ENCODE assay signal across 9 cellular contexts in the genomic region with DNA sequence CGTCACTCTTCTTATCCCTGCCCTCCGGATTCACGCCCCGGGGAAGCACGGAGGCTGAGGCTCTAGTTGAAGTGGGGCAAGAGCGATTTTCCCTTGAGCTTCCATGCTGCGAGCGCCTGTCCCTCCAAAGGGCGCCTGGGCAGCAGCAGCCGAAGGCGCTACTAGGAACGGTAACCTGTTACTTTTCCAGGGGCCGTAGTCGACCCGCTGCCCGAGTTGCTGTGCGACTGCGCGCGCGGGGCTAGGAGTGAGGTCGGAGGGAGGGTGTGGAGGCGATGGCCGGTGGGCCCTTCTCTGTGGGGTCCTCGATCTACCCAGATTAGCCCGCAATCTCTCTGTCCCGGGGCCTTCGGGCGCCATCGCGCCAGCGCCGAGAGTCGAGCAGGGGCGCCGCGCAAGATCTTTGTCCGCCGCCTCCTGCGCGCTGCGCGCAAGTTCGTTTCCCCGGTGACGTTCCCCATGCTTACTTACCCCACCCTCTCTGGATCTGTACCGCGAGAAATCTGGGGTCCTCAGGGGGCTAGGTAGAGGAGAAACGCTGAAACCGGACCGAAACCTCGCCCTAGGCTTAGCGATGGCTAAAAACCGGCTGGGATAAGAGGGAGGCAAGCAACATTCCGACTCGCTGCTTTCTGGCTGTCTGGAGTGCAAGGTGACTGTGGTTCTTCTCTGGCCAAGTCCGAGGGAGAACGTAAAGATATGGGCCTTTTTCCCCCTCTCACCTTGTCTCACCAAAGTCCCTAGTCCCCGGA. TPM values are rescaled to one million over a fixed set of nuclear protein-coding genes. Genes with fewer than 3 reads are reported as not detected.
A peak's percentile ranks its signal among the peaks of the same experiment; 100 is the strongest.
DNase-seq lines count a peak whose midpoint lies in the region; ATAC-seq, FAIRE-seq and TF ChIP-seq lines count a peak whose summit lies in the region.
"Had no signal": no experiment of that assay in that cellular context is flagged by ENCODE, and none has a peak within 500 bp of the region (broad histone marks: within the 10 kb centered on the region; RNA-seq: fewer than 3 reads in every experiment).

No MANE protein-coding gene starts in this region.

- DNase-seq in NCI-H1694 treated with DMSO at 0.1 percent for 48 hours (lab: John Stamatoyannopoulos, UW) (peak; percentile 11), NCI-H1694 (lab: John Stamatoyannopoulos, UW) (no peak), NCI-H128 (lab: John Stamatoyannopoulos, UW; ENCODE audit: unreplicated experiment) (peak; percentile 8), kidney (no peak)
- peak; percentile 40 for DNase-seq in activated naive CD8-positive, alpha-beta T cell treated with anti-CD3 and anti-CD28 coated beads, Interleukin-2, amount 50 U/mL, for 24 hours
- DNase-seq: DND-41 had no signal

- no peak overlapping the region for H3K27ac Mint-ChIP-seq in activated naive CD8-positive, alpha-beta T cell treated with anti-CD3 and anti-CD28 coated beads, Interleukin-2, amount 50 U/mL, for 24 hours

- peaks cover 90% of the 10 kb centered on the region for H3K27me3 Mint-ChIP-seq in activated naive CD8-positive, alpha-beta T cell treated with anti-CD3 and anti-CD28 coated beads, Interleukin-2, amount 50 U/mL, for 24 hours

- H3K9ac ChIP-seq in kidney (ENCODE audit: low read length in 2 of 2) = peak overlapping the region; percentile 46 to 57
- H3K9ac ChIP-seq in stomach smooth muscle (ENCODE audit: low read length in 2 of 2) = no peak overlapping the region

- H3K36me3 Mint-ChIP-seq in activated naive CD8-positive, alpha-beta T cell treated with anti-CD3 and anti-CD28 coated beads, Interleukin-2, amount 50 U/mL, for 24 hours (ENCODE audit: low read depth) = peaks cover 2% of the 10 kb centered on the region

- peak overlapping the region; percentile 15 to 63 for H3K27ac ChIP-seq in kidney (ENCODE audit: low read depth in 2 of 2, low read length in 2 of 2)
- no peak overlapping the region for H3K27ac ChIP-seq in stomach smooth muscle (ENCODE audit: low read length)

- H3K36me3 ChIP-seq in kidney (ENCODE audit: control insufficient read depth in 1 of 2, insufficient read depth in 2 of 2, low read length in 2 of 2) (no peaks in the 10 kb centered on the region), stomach smooth muscle (ENCODE audit: control insufficient read depth in 2 of 2, insufficient read depth in 2 of 2, low read length in 2 of 2) (no peaks in the 10 kb centered on the region)

- H3K27me3 ChIP-seq in stomach smooth muscle (ENCODE audit: control insufficient read depth in 1 of 2, insufficient read depth in 2 of 2, low read length in 2 of 2) = peaks cover 82 to 95% of the 10 kb centered on the region in 2 donors

- H3K9me3 Mint-ChIP-seq in activated naive CD8-positive, alpha-beta T cell treated with anti-CD3 and anti-CD28 coated beads, Interleukin-2, amount 50 U/mL, for 24 hours = no peaks in the 10 kb centered on the region

- no peak for TF ChIP-seq CTCF in kidney (IDR thresholded peaks at IDR 0.05; ENCODE audit: borderline replicate concordance, extremely low read depth, insufficient read depth)

- H3K4me1 ChIP-seq in kidney (ENCODE audit: control insufficient read depth in 1 of 2, insufficient read depth in 1 of 2, low read depth in 1 of 2, low read length in 2 of 2) (peaks cover 15 to 18% of the 10 kb centered on the region in 2 donors), stomach smooth muscle (ENCODE audit: control insufficient read depth, insufficient read depth, low read length) (peaks cover 72% of the 10 kb centered on the region)

- peaks cover 67% of the 10 kb centered on the region for H3K4me1 Mint-ChIP-seq in activated naive CD8-positive, alpha-beta T cell treated with anti-CD3 and anti-CD28 coated beads, Interleukin-2, amount 50 U/mL, for 24 hours

- H3K4me3 Mint-ChIP-seq in activated naive CD8-positive, alpha-beta T cell treated with anti-CD3 and anti-CD28 coated beads, Interleukin-2, amount 50 U/mL, for 24 hours = peak overlapping the region; percentile 68

- no peak for ATAC-seq in activated naive CD8-positive, alpha-beta T cell treated with anti-CD3 and anti-CD28 coated beads, Interleukin-2, amount 50 U/mL, for 24 hours
- ATAC-seq in GM18511 (IDR thresholded peaks at IDR 0.05; ENCODE audit: unreplicated experiment) (no peak), GM21723 (IDR thresholded peaks at IDR 0.05; ENCODE audit: unreplicated experiment) (no peak)

- H3K9me3 ChIP-seq in kidney (ENCODE audit: control insufficient read depth in 1 of 2, low read length in 2 of 2) (no peaks in the 10 kb centered on the region), stomach smooth muscle (ENCODE audit: control insufficient read depth in 2 of 2, low read length in 2 of 2) (no peaks in the 10 kb centered on the region)

- FAIRE-seq in kidney (lab: Jason Lieb, UNC) = no peak

- intact Hi-C loops in kidney (cut with DNase I) = no loop called here

- H3K4me3 ChIP-seq in kidney (ENCODE audit: low read length in 2 of 2) (peak overlapping the region; percentile 67 to 69), stomach smooth muscle (ENCODE audit: low read length in 2 of 2) (peak overlapping the region; percentile 65 to 69)

RNA-seq across cellular contexts. Expression of gene GAD1, which starts 0.7 kb away (rescaled TPM):
- total RNA-seq in kidney = 1.1 TPM
- polyA plus RNA-seq in kidney (ENCODE audit: insufficient read depth, low read depth, low replicate concordance) = 4.1 TPM

RNA-seq across cellular contexts. Expression of gene ERICH2, which starts 47.2 kb away (rescaled TPM):
- total RNA-seq in kidney = 0.91 TPM
- 4.0 TPM for polyA plus RNA-seq in kidney (ENCODE audit: insufficient read depth, low read depth, low replicate concordance)

Comparison
In these comparisons a context has a peak if more than half of its experiments do, and no peak if none do; other contexts are left out.
1. DNase-seq: peak in NCI-H1694 treated with DMSO at 0.1 percent for 48 hours (single experiment), NCI-H128 (single experiment) and activated naive CD8-positive, alpha-beta T cell treated with anti-CD3 and anti-CD28 coated beads, Interleukin-2, amount 50 U/mL, for 24 hours (single experiment); none in NCI-H1694 (single experiment) and kidney (single experiment).
2. H3K9ac ChIP-seq: peak in kidney (2 of 2); none in stomach smooth muscle (0 of 2).